In genomic region chr12:98939350-98939749, GRCh38 we compare ENCODE assay signal across 9 cellular contexts.
DNase-seq lines count a peak whose midpoint lies in the region; ATAC-seq, FAIRE-seq and TF ChIP-seq lines count a peak whose summit lies in the region.
"Had no signal": no experiment of that assay in that cellular context is flagged by ENCODE, and none has a peak within 500 bp of the region (broad histone marks: within the 10 kb centered on the region; RNA-seq: fewer than 3 reads in every experiment).

No MANE protein-coding gene starts in this region.

- POLR2A ChIA-PET in BJ (lab: Charles Lee) (no interaction called here), WTC11 (lab: Charles Lee) (no interaction called here)

- H3K4me1 ChIP-seq in kidney (ENCODE audit: control insufficient read depth in 1 of 2, insufficient read depth in 1 of 2, low read depth in 1 of 2, low read length in 2 of 2): no peaks in the 10 kb centered on the region

- DNase-seq in BJ (ENCODE audit: low read depth) (peak; percentile 0), HFF-Myc (ENCODE audit: extremely low read depth, low read depth) (peak; percentile 2), WTC11 (ENCODE audit: low spot score) (peak; percentile 28), kidney (no peak), coronary artery (ENCODE audit: low spot score) (no peak)
- DNase-seq: T-cell had no signal

- H3K27ac Mint-ChIP-seq in WTC11: no peak overlapping the region
- H3K27ac Mint-ChIP-seq: T-cell had no signal

- no peak for FAIRE-seq in kidney (lab: Jason Lieb, UNC)

- ATAC-seq in WTC11: no peak; the same call in none of the 2 replicates
- no peak for ATAC-seq in GM21515 (IDR thresholded peaks at IDR 0.05; ENCODE audit: unreplicated experiment)
- ATAC-seq in HG03457 (IDR thresholded peaks at IDR 0.05; ENCODE audit: unreplicated experiment): no peak
- ATAC-seq in HG03095 (IDR thresholded peaks at IDR 0.05; ENCODE audit: unreplicated experiment): no peak
- ATAC-seq: T-cell had no signal

- H3K36me3 Mint-ChIP-seq in WTC11: no peaks in the 10 kb centered on the region
- H3K36me3 Mint-ChIP-seq: T-cell had no signal

- peaks cover 5% of the 10 kb centered on the region; the same call in 1 of the 2 replicates for H3K9me3 Mint-ChIP-seq in WTC11

- CTCF ChIA-PET in BJ (lab: Yijun Ruan, JAX): interaction anchor here (0.6 to 1.7 kb wide), 3 partner anchors 10 to 1519 kb away, joined by 3 read pairs; no protein-coding TSS in a partner anchor
- CTCF ChIA-PET in WTC11 (lab: Charles Lee): interaction anchor here (0.6 to 1.4 kb wide), 2 partner anchors 59 to 190 kb away, joined by 3 to 4 read pairs; no protein-coding TSS in a partner anchor

- no peaks in the 10 kb centered on the region for H3K27me3 Mint-ChIP-seq in WTC11 (ENCODE audit: low read depth)

- TF ChIP-seq CTCF in BJ (IDR thresholded peaks at IDR 0.05; ENCODE audit: insufficient read depth, low read depth, low read length) (peak; percentile 58), HFF-Myc (IDR thresholded peaks at IDR 0.05; ENCODE audit: low read depth, low read length, missing control alignments) (peak; percentile 36), WTC11 (IDR thresholded peaks at IDR 0.05) (peak; percentile 36; the same call in 1 of the 2 replicates), kidney (IDR thresholded peaks at IDR 0.05; ENCODE audit: borderline replicate concordance, extremely low read depth, insufficient read depth) (peak; percentile 12), coronary artery (IDR thresholded peaks at IDR 0.05) (no peak)

- H3K4me3 ChIP-seq in BJ (ENCODE audit: low read depth, low read length): no peak overlapping the region
- no peak overlapping the region for H3K4me3 ChIP-seq in HFF-Myc (replicated peaks; ENCODE audit: low read depth, low read length)
- H3K4me3 ChIP-seq in kidney (ENCODE audit: low read length in 2 of 2): no peak overlapping the region
- no peak overlapping the region for H3K4me3 ChIP-seq in coronary artery

- H3K27ac ChIP-seq in kidney (ENCODE audit: low read depth in 2 of 2, low read length in 2 of 2): no peak overlapping the region
- no peak overlapping the region for H3K27ac ChIP-seq in coronary artery

- no peaks in the 10 kb centered on the region for H3K9me3 ChIP-seq in kidney (ENCODE audit: control insufficient read depth in 1 of 2, low read length in 2 of 2)

- no peak overlapping the region for H3K4me3 Mint-ChIP-seq in WTC11
- H3K4me3 Mint-ChIP-seq: T-cell had no signal

- H3K9ac ChIP-seq in kidney (ENCODE audit: low read length in 2 of 2): no peak overlapping the region

- peaks cover 6% of the 10 kb centered on the region for H3K4me1 Mint-ChIP-seq in WTC11
- H3K4me1 Mint-ChIP-seq: T-cell had no signal

- H3K27me3 ChIP-seq in BJ (ENCODE audit: control insufficient read depth, insufficient read depth, low read length): no peaks in the 10 kb centered on the region

- intact Hi-C loops in kidney (cut with DNase I): no loop called here

- H3K36me3 ChIP-seq in BJ (ENCODE audit: control insufficient read depth, insufficient read depth, low read length) (no peaks in the 10 kb centered on the region), kidney (ENCODE audit: control insufficient read depth in 1 of 2, insufficient read depth in 2 of 2, low read length in 2 of 2) (no peaks in the 10 kb centered on the region)

TF ChIP-seq in WTC11, 78 proteins besides CTCF, POLR2A, EP300 and RAD21:
- no peak for TF ChIP-seq GRHL2 (CRISPR knock-in tag; IDR thresholded peaks at IDR 0.05; ENCODE audit: insufficient replicate concordance, severe bottlenecking)
- no peak for TF ChIP-seq SP1 (CRISPR knock-in tag; conservative IDR thresholded peaks at IDR 0.05)

Comparison
In these comparisons a context has a peak if more than half of its experiments do, and no peak if none do; other contexts are left out.
1. DNase-seq: peak in BJ (single experiment), HFF-Myc (single experiment) and WTC11 (single experiment); none in kidney (single experiment) and coronary artery (single experiment).